1 cellular context compared by ENCODE assay signal in the genomic region with DNA sequence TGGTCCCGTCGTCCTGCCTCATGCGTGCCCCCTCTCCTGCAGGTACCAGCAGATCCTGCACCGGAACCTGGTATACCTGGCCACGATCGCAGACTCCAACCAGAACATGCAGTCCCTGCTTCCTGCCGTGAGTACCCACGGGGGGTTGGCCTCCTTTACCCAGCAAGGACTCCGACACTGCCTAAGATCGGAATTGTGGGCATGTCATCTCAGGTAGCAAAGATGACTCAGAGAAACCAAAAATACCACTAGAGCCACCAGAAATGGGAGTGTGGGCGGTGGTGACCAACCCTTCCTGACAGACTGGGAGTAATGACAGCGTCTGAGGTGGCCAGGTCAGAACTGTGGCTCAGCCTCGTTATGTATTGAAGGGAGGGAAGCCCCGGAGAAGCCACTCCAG.
A peak's percentile ranks its signal among the peaks of the same experiment; 100 is the strongest.
TF ChIP-seq lines count a peak whose summit lies in the region.

No MANE protein-coding gene starts in this region.

TF ChIP-seq in GM12878, 131 proteins besides CTCF, POLR2A, EP300 and RAD21 (continued from another document and continues in another):
- TF ChIP-seq ZZZ3 (IDR thresholded peaks at IDR 0.05; ENCODE audit: control insufficient read depth, insufficient read length, low read depth): no peak
- no peak for TF ChIP-seq IRF3 (IDR thresholded peaks at IDR 0.05)
- no peak for TF ChIP-seq ZNF24 (IDR thresholded peaks at IDR 0.05)
- TF ChIP-seq NFIC (IDR thresholded peaks at IDR 0.05; ENCODE audit: low read depth, low read length): peak; percentile 60; the same call in 1 of the 2 replicates
- TF ChIP-seq CHD2 (IDR thresholded peaks at IDR 0.05; ENCODE audit: borderline replicate concordance, low read depth, low read length): no peak
- no peak for TF ChIP-seq NKRF (conservative IDR thresholded peaks at IDR 0.05)
- TF ChIP-seq ASH2L (IDR thresholded peaks at IDR 0.05; ENCODE audit: borderline replicate concordance, low read depth): no peak
- no peak for TF ChIP-seq KAT2A (conservative IDR thresholded peaks at IDR 0.05; ENCODE audit: control insufficient read depth, low read depth, low read length)
- no peak for TF ChIP-seq SREBF2 (IDR thresholded peaks at IDR 0.05; ENCODE audit: low read length)
- TF ChIP-seq, protein P1, sequence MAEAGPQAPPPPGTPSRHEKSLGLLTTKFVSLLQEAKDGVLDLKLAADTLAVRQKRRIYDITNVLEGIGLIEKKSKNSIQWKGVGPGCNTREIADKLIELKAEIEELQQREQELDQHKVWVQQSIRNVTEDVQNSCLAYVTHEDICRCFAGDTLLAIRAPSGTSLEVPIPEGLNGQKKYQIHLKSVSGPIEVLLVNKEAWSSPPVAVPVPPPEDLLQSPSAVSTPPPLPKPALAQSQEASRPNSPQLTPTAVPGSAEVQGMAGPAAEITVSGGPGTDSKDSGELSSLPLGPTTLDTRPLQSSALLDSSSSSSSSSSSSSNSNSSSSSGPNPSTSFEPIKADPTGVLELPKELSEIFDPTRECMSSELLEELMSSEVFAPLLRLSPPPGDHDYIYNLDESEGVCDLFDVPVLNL (IDR thresholded peaks at IDR 0.05; ENCODE audit: low read depth, low read length): no peak
- no peak for TF ChIP-seq ZNF622 (IDR thresholded peaks at IDR 0.05)
- 0 out of 4 replicates have a peak, but pooled peaks have one; percentile 12 to 14 for TF ChIP-seq IKZF2 (IDR thresholded peaks at IDR 0.05)
- TF ChIP-seq ELK1 (IDR thresholded peaks at IDR 0.05; ENCODE audit: low read depth, low read length): no peak
- TF ChIP-seq NFYA (IDR thresholded peaks at IDR 0.05; ENCODE audit: borderline replicate concordance, low read depth, low read length): no peak
- no peak for TF ChIP-seq NRF1 (conservative IDR thresholded peaks at IDR 0.05; ENCODE audit: low read depth, low read length)
- TF ChIP-seq ZSCAN29 (IDR thresholded peaks at IDR 0.05): no peak
- no peak for TF ChIP-seq WRNIP1 (IDR thresholded peaks at IDR 0.05; ENCODE audit: borderline replicate concordance, low read depth, low read length)
- no peak for TF ChIP-seq YBX1 (IDR thresholded peaks at IDR 0.05)
- no peak for TF ChIP-seq ZNF592 (IDR thresholded peaks at IDR 0.05)
- TF ChIP-seq RUNX3 (IDR thresholded peaks at IDR 0.05; ENCODE audit: low read length): peak; percentile 95
- TF ChIP-seq RBBP5 (conservative IDR thresholded peaks at IDR 0.05): no peak
- TF ChIP-seq NR2F1 (conservative IDR thresholded peaks at IDR 0.05): peak; percentile 45; the same call in 1 of the 2 replicates
- TF ChIP-seq, protein P2, sequence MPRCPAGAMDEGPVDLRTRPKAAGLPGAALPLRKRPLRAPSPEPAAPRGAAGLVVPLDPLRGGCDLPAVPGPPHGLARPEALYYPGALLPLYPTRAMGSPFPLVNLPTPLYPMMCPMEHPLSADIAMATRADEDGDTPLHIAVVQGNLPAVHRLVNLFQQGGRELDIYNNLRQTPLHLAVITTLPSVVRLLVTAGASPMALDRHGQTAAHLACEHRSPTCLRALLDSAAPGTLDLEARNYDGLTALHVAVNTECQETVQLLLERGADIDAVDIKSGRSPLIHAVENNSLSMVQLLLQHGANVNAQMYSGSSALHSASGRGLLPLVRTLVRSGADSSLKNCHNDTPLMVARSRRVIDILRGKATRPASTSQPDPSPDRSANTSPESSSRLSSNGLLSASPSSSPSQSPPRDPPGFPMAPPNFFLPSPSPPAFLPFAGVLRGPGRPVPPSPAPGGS (IDR thresholded peaks at IDR 0.05; ENCODE audit: borderline replicate concordance, insufficient read depth, low read depth, low read length, poor library complexity, severe bottlenecking): peak; percentile 31
- TF ChIP-seq MTA2 (IDR thresholded peaks at IDR 0.05; ENCODE audit: low read depth): no peak
- peak; percentile 48 for TF ChIP-seq JUNB (IDR thresholded peaks at IDR 0.05)
- 0 out of 2 replicates have a peak, but pooled peaks have one; percentile 20 for TF ChIP-seq CBFB (IDR thresholded peaks at IDR 0.05; ENCODE audit: low read depth)
- TF ChIP-seq, protein P3, sequence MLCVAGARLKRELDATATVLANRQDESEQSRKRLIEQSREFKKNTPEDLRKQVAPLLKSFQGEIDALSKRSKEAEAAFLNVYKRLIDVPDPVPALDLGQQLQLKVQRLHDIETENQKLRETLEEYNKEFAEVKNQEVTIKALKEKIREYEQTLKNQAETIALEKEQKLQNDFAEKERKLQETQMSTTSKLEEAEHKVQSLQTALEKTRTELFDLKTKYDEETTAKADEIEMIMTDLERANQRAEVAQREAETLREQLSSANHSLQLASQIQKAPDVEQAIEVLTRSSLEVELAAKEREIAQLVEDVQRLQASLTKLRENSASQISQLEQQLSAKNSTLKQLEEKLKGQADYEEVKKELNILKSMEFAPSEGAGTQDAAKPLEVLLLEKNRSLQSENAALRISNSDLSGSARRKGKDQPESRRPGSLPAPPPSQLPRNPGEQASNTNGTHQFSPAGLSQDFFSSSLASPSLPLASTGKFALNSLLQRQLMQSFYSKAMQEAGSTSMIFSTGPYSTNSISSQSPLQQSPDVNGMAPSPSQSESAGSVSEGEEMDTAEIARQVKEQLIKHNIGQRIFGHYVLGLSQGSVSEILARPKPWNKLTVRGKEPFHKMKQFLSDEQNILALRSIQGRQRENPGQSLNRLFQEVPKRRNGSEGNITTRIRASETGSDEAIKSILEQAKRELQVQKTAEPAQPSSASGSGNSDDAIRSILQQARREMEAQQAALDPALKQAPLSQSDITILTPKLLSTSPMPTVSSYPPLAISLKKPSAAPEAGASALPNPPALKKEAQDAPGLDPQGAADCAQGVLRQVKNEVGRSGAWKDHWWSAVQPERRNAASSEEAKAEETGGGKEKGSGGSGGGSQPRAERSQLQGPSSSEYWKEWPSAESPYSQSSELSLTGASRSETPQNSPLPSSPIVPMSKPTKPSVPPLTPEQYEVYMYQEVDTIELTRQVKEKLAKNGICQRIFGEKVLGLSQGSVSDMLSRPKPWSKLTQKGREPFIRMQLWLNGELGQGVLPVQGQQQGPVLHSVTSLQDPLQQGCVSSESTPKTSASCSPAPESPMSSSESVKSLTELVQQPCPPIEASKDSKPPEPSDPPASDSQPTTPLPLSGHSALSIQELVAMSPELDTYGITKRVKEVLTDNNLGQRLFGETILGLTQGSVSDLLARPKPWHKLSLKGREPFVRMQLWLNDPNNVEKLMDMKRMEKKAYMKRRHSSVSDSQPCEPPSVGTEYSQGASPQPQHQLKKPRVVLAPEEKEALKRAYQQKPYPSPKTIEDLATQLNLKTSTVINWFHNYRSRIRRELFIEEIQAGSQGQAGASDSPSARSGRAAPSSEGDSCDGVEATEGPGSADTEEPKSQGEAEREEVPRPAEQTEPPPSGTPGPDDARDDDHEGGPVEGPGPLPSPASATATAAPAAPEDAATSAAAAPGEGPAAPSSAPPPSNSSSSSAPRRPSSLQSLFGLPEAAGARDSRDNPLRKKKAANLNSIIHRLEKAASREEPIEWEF (IDR thresholded peaks at IDR 0.05; ENCODE audit: insufficient replicate concordance, low read depth, low read length): no peak
- TF ChIP-seq HDGF (IDR thresholded peaks at IDR 0.05): no peak
- 0 out of 2 replicates have a peak, but pooled peaks have one; percentile 46 for TF ChIP-seq IRF4 (IDR thresholded peaks at IDR 0.05; ENCODE audit: low read depth, low read length)
- TF ChIP-seq KLF5 (IDR thresholded peaks at IDR 0.05; ENCODE audit: partially characterized antibody): no peak
- TF ChIP-seq ZNF274 (IDR thresholded peaks at IDR 0.05; ENCODE audit: insufficient read depth, insufficient read length): no peak
- no peak for TF ChIP-seq RB1 (IDR thresholded peaks at IDR 0.05; ENCODE audit: borderline replicate concordance)
- TF ChIP-seq ESRRA (IDR thresholded peaks at IDR 0.05; ENCODE audit: low read length): no peak
- no peak for TF ChIP-seq TCF3 (IDR thresholded peaks at IDR 0.05; ENCODE audit: borderline replicate concordance, insufficient read depth, low read depth, low read length)
- TF ChIP-seq NFXL1 (IDR thresholded peaks at IDR 0.05; ENCODE audit: borderline replicate concordance): no peak
- no peak for TF ChIP-seq NR2C2 (IDR thresholded peaks at IDR 0.05; ENCODE audit: borderline replicate concordance, control insufficient read depth, insufficient read length, low read depth)
- TF ChIP-seq GABPA (IDR thresholded peaks at IDR 0.05; ENCODE audit: low read depth): no peak
- no peak for TF ChIP-seq SREBF1 (IDR thresholded peaks at IDR 0.05; ENCODE audit: low read length)
- no peak for TF ChIP-seq SMAD5 (IDR thresholded peaks at IDR 0.05; ENCODE audit: low read depth)
- TF ChIP-seq MAX (IDR thresholded peaks at IDR 0.05; ENCODE audit: low read depth, low read length): no peak
- TF ChIP-seq SMAD1 (IDR thresholded peaks at IDR 0.05; ENCODE audit: low read depth, partially characterized antibody): no peak
- peak; percentile 44; the same call in 1 of the 2 replicates for TF ChIP-seq CREB1 (IDR thresholded peaks at IDR 0.05; ENCODE audit: low read depth)
- TF ChIP-seq PML (IDR thresholded peaks at IDR 0.05; ENCODE audit: low read length): no peak
- TF ChIP-seq CREM (IDR thresholded peaks at IDR 0.05; ENCODE audit: low read depth): peak; percentile 66
- peak; percentile 66; the same call in 1 of the 2 replicates for TF ChIP-seq MEF2A (IDR thresholded peaks at IDR 0.05; ENCODE audit: insufficient read depth, low read depth, low read length)
- TF ChIP-seq USF1 (IDR thresholded peaks at IDR 0.05; ENCODE audit: borderline replicate concordance, extremely low read length, insufficient read depth, low read depth, low read length): no peak
- TF ChIP-seq TCF7 (IDR thresholded peaks at IDR 0.05; ENCODE audit: borderline replicate concordance): no peak
- no peak for TF ChIP-seq BHLHE40 (IDR thresholded peaks at IDR 0.05; ENCODE audit: borderline replicate concordance in 1 of 2, low read depth in 2 of 2, low read length in 1 of 2)
- no peak for TF ChIP-seq MXI1 (IDR thresholded peaks at IDR 0.05; ENCODE audit: low read depth, low read length)
- no peak for TF ChIP-seq MYC (IDR thresholded peaks at IDR 0.05; ENCODE audit: insufficient read depth, insufficient read length, insufficient replicate concordance, low read length, severe bottlenecking)
